Comparison of ENCODE assay signal across 25 cellular contexts in the genomic region with DNA sequence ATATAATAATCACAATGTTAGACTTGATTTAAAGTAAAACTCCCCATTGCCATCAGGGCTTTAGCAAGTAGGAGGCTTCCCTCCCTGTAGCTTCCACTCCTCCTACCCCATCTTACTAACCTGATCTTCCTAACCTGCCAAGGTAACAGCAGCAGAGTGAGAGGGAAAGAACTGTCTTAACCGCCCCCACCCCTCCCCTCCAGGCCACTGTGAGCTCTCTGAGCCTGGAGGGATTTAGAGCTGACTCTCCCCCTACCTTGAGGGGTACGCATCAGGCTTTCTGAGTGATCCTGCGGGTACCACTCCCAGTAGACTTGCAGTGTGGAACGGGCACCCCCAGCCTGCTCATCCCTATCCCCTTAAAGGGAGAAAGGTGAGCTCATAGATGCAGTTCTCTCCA. TPM values are rescaled to one million over a fixed set of nuclear protein-coding genes. Genes with fewer than 3 reads are reported as not detected.
"Had no signal": no experiment of that assay in that cellular context is flagged by ENCODE, and none has a peak within 500 bp of the region (broad histone marks: within the 10 kb centered on the region; RNA-seq: fewer than 3 reads in every experiment).

No MANE protein-coding gene starts in this region.

- H3K9me3 ChIP-seq: spleen, thoracic aorta had no signal

- DNase-seq: cortex of kidney; dorsolateral prefrontal cortex; effector CD8-positive, alpha-beta T cell; foreskin keratinocyte; kidney; left colon; mesendoderm; naive thymus-derived CD4-positive, alpha-beta T cell; nephron progenitor cell; spleen; stimulated activated CD4-positive, alpha-beta T cell treated with anti-CD3 and anti-CD28 coated beads, Interleukin-15, amount 100 ng/mL, for 24 hours; stimulated activated CD4-positive, alpha-beta T cell treated with anti-CD3 and anti-CD28 coated beads, Interleukin-1b, Interleukin-23, amount 100 ng/mL, for 48 hours; stimulated activated CD4-positive, alpha-beta T cell treated with anti-CD3 and anti-CD28 coated beads, Interleukin-4, amount 100 ng/mL, for 24 hours; stimulated activated naive B cell treated with anti-CD40 and anti-IgM and Interleukin-4, amounts not matched to agents 10 μg/mL and 1 μg/mL and 100 μg/mL, for 72 hours; stimulated activated naive CD8-positive, alpha-beta T cell treated with anti-CD3 and anti-CD28 coated beads, Interleukin-15, amount 100 ng/mL, for 72 hours; substantia nigra had no signal

- H3K9me3 Mint-ChIP-seq: naive thymus-derived CD4-positive, alpha-beta T cell; nephron progenitor cell; stimulated activated naive B cell treated with anti-CD40 and anti-IgM and Interleukin-4, amounts not matched to agents 10 μg/mL and 1 μg/mL and 100 μg/mL, for 72 hours; stimulated activated naive CD8-positive, alpha-beta T cell treated with anti-CD3 and anti-CD28 coated beads, Interleukin-15, amount 100 ng/mL, for 72 hours; type B pancreatic cell had no signal

- H3K4me3 ChIP-seq: dorsolateral prefrontal cortex, hepatocyte, spleen, thoracic aorta had no signal

- H3K27ac ChIP-seq: dorsolateral prefrontal cortex, epithelial cell of prostate, foreskin keratinocyte, hepatocyte, spleen, thoracic aorta had no signal

- H3K27ac Mint-ChIP-seq: naive thymus-derived CD4-positive, alpha-beta T cell; nephron progenitor cell; stimulated activated naive B cell treated with anti-CD40 and anti-IgM and Interleukin-4, amounts not matched to agents 10 μg/mL and 1 μg/mL and 100 μg/mL, for 72 hours; stimulated activated naive CD8-positive, alpha-beta T cell treated with anti-CD3 and anti-CD28 coated beads, Interleukin-15, amount 100 ng/mL, for 72 hours; type B pancreatic cell had no signal

- H3K27me3 ChIP-seq: hepatocyte had no signal

- H3K4me1 ChIP-seq: foreskin keratinocyte, spleen had no signal

- H3K36me3 ChIP-seq: spleen, thoracic aorta had no signal

- H3K4me1 Mint-ChIP-seq: naive thymus-derived CD4-positive, alpha-beta T cell; nephron progenitor cell; stimulated activated naive B cell treated with anti-CD40 and anti-IgM and Interleukin-4, amounts not matched to agents 10 μg/mL and 1 μg/mL and 100 μg/mL, for 72 hours; stimulated activated naive CD8-positive, alpha-beta T cell treated with anti-CD3 and anti-CD28 coated beads, Interleukin-15, amount 100 ng/mL, for 72 hours had no signal

- H3K4me3 Mint-ChIP-seq: naive thymus-derived CD4-positive, alpha-beta T cell; nephron progenitor cell; stimulated activated naive B cell treated with anti-CD40 and anti-IgM and Interleukin-4, amounts not matched to agents 10 μg/mL and 1 μg/mL and 100 μg/mL, for 72 hours; stimulated activated naive CD8-positive, alpha-beta T cell treated with anti-CD3 and anti-CD28 coated beads, Interleukin-15, amount 100 ng/mL, for 72 hours; type B pancreatic cell had no signal

- ATAC-seq: foreskin keratinocyte; left colon; naive thymus-derived CD4-positive, alpha-beta T cell; sciatic nerve; stimulated activated naive B cell treated with anti-CD40 and anti-IgM and Interleukin-4, amounts not matched to agents 10 μg/mL and 1 μg/mL and 100 μg/mL, for 72 hours; stimulated activated naive CD8-positive, alpha-beta T cell treated with anti-CD3 and anti-CD28 coated beads, Interleukin-15, amount 100 ng/mL, for 72 hours had no signal

- H3K27me3 Mint-ChIP-seq: type B pancreatic cell had no signal

- H3K36me3 Mint-ChIP-seq: naive thymus-derived CD4-positive, alpha-beta T cell; stimulated activated naive B cell treated with anti-CD40 and anti-IgM and Interleukin-4, amounts not matched to agents 10 μg/mL and 1 μg/mL and 100 μg/mL, for 72 hours; type B pancreatic cell had no signal

RNA-seq across cellular contexts. Expression of gene PRSS50, which starts 11.4 kb away (rescaled TPM):
- total RNA-seq: foreskin keratinocyte, left colon, lung microvascular endothelial cell, mononuclear cell, pulmonary artery endothelial cell, skeletal muscle tissue had no signal
- polyA plus RNA-seq: foreskin keratinocyte; naive thymus-derived CD4-positive, alpha-beta T cell; spleen had no signal

RNA-seq across cellular contexts. Expression of gene TMIE, which starts 27.8 kb away (rescaled TPM):
- total RNA-seq: foreskin keratinocyte, thoracic aorta had no signal
- polyA plus RNA-seq: foreskin keratinocyte had no signal
